In genomic region chr2:201698588-201699226, GRCh38 we compare ENCODE assay signal across 13 cellular contexts. TPM values are rescaled to one million over a fixed set of nuclear protein-coding genes. Genes with fewer than 3 reads are reported as not detected.
DNase-seq lines count a peak whose midpoint lies in the region; ATAC-seq and TF ChIP-seq lines count a peak whose summit lies in the region.
"Had no signal": no experiment of that assay in that cellular context is flagged by ENCODE, and none has a peak within 500 bp of the region (broad histone marks: within the 10 kb centered on the region; RNA-seq: fewer than 3 reads in every experiment).

A gene with protein sequence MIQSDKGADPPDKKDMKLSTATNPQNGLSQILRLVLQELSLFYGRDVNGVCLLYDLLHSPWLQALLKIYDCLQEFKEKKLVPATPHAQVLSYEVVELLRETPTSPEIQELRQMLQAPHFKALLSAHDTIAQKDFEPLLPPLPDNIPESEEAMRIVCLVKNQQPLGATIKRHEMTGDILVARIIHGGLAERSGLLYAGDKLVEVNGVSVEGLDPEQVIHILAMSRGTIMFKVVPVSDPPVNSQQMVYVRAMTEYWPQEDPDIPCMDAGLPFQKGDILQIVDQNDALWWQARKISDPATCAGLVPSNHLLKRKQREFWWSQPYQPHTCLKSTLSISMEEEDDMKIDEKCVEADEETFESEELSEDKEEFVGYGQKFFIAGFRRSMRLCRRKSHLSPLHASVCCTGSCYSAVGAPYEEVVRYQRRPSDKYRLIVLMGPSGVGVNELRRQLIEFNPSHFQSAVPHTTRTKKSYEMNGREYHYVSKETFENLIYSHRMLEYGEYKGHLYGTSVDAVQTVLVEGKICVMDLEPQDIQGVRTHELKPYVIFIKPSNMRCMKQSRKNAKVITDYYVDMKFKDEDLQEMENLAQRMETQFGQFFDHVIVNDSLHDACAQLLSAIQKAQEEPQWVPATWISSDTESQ (minus strand): TSS chr2:201698644. CDS start chr2:201693954, 4,690 bp downstream.

- in situ Hi-C loops in GM23248 (cut with MboI), result no loop called here

- peaks cover 63% of the 10 kb centered on the region for H3F3A ChIP-seq in GM23248 (ENCODE audit: insufficient read depth)

- peaks cover 5% of the 10 kb centered on the region for H3K36me3 Mint-ChIP-seq in activated CD8-positive, alpha-beta T cell treated with anti-CD3 and anti-CD28 coated beads, Interleukin-2, amount 10 ng/mL, durations not matched to agents 7 days and 5 days (ENCODE audit: low read depth)

- no peaks in the 10 kb centered on the region for H3K79me2 ChIP-seq in GM23248 (ENCODE audit: insufficient read depth)

- peak within 1 kb of the TSS; percentile 49 for H3K4me3 ChIP-seq in GM23248
- H3K4me3 ChIP-seq in skeletal muscle tissue (ENCODE audit: low read length in 3 of 3), result no peak within 1 kb of the TSS
- H3K4me3 ChIP-seq: left lung, psoas muscle had no signal

- no peaks in the 10 kb centered on the region for H4K20me1 ChIP-seq in GM23248 (ENCODE audit: insufficient read depth)

- H3K4me1 Mint-ChIP-seq in activated CD8-positive, alpha-beta T cell treated with anti-CD3 and anti-CD28 coated beads, Interleukin-2, amount 10 ng/mL, durations not matched to agents 7 days and 5 days (ENCODE audit: low read depth), result peaks cover 3% of the 10 kb centered on the region

- H3K9ac ChIP-seq in GM23248 (peak within 1 kb of the TSS; percentile 62), skeletal muscle tissue (ENCODE audit: low read depth in 1 of 3, low read length in 3 of 3) (no peak within 1 kb of the TSS)

- no peaks in the 10 kb centered on the region for H3K9me2 ChIP-seq in GM23248 (ENCODE audit: insufficient read depth)

- peaks cover 5% of the 10 kb centered on the region for H3K27me3 Mint-ChIP-seq in activated CD8-positive, alpha-beta T cell treated with anti-CD3 and anti-CD28 coated beads, Interleukin-2, amount 10 ng/mL, durations not matched to agents 7 days and 5 days (ENCODE audit: low read depth)

- H3K4me3 Mint-ChIP-seq in activated CD8-positive, alpha-beta T cell treated with anti-CD3 and anti-CD28 coated beads, Interleukin-2, amount 10 ng/mL, durations not matched to agents 7 days and 5 days, result no peak within 1 kb of the TSS

- H3K9me3 ChIP-seq in GM23248 (ENCODE audit: low read depth), result no peaks in the 10 kb centered on the region
- H3K9me3 ChIP-seq in skeletal muscle tissue (ENCODE audit: control insufficient read depth in 3 of 3, low read length in 3 of 3), result no peaks in the 10 kb centered on the region
- H3K9me3 ChIP-seq: left lung, psoas muscle had no signal

- peaks cover 33% of the 10 kb centered on the region for H3K36me3 ChIP-seq in GM23248 (ENCODE audit: low read depth)
- peaks cover 9 to 19% (median 17%) of the 10 kb centered on the region in 3 donors for H3K36me3 ChIP-seq in skeletal muscle tissue (ENCODE audit: control insufficient read depth in 3 of 3, insufficient read depth in 3 of 3, low read length in 3 of 3)

- H3K9me3 Mint-ChIP-seq in activated CD8-positive, alpha-beta T cell treated with anti-CD3 and anti-CD28 coated beads, Interleukin-2, amount 10 ng/mL, durations not matched to agents 7 days and 5 days (ENCODE audit: insufficient read depth), result no peaks in the 10 kb centered on the region

- H3K27me3 ChIP-seq in GM23248 (replicated peaks; ENCODE audit: insufficient read depth), result no peaks in the 10 kb centered on the region
- H3K27me3 ChIP-seq in skeletal muscle tissue (ENCODE audit: control insufficient read depth in 3 of 3, insufficient read depth in 3 of 3, low read length in 3 of 3), result no peaks in the 10 kb centered on the region
- H3K27me3 ChIP-seq: left lung had no signal

- peaks cover 47% of the 10 kb centered on the region for H3K4me1 ChIP-seq in GM23248 (ENCODE audit: insufficient read depth)
- peaks cover 0 to 12% (median 0%) of the 10 kb centered on the region in 3 donors for H3K4me1 ChIP-seq in skeletal muscle tissue (ENCODE audit: control insufficient read depth in 3 of 3, insufficient read depth in 3 of 3, low read length in 3 of 3)
- H3K4me1 ChIP-seq: left lung, psoas muscle had no signal

- 1 to 6% methylated on average over 3 of the region's 3 CpGs for WGBS in GM23248 (ENCODE audit: low coverage in 1 of 2, low lambda C conversion rate in 2 of 2, missing lambda C conversion rate in 2 of 2), 2 experiments

- peak; percentile 83 for DNase-seq in GM23248
- DNase-seq in fibroblast of gingiva (ENCODE audit: low read depth), result peak; percentile 32
- no peak for DNase-seq in effector CD8-positive, alpha-beta T cell (lab: John Stamatoyannopoulos, UW)
- no peak for DNase-seq in activated CD8-positive, alpha-beta T cell treated with anti-CD3 and anti-CD28 coated beads, Interleukin-2, amount 10 ng/mL, durations not matched to agents 7 days and 5 days
- no peak for DNase-seq in NCI-H128 (lab: John Stamatoyannopoulos, UW; ENCODE audit: unreplicated experiment)
- DNase-seq in stimulated activated CD4-positive, alpha-beta T cell treated with anti-CD3 and anti-CD28 coated beads, Interleukin-4, amount 100 ng/mL, for 4 hours, result no peak
- DNase-seq: activated naive CD4-positive, alpha-beta T cell treated with anti-CD3 and anti-CD28 coated beads, Interleukin-2, amount 50 U/mL, for 16 hours; left lung; NCI-H1417; psoas muscle had no signal

- peak; percentile 65 for ATAC-seq in SK-N-SH treated with all-trans-retinoic acid at 6 μM for 48 hours
- ATAC-seq in activated CD8-positive, alpha-beta T cell treated with anti-CD3 and anti-CD28 coated beads, Interleukin-2, amount 10 ng/mL, durations not matched to agents 7 days and 5 days, result no peak
- ATAC-seq: psoas muscle had no signal

- POLR2A ChIA-PET in activated CD8-positive, alpha-beta T cell treated with anti-CD3 and anti-CD28 coated beads, Interleukin-2, amount 10 ng/mL, durations not matched to agents 7 days and 5 days (lab: Charles Lee), result no interaction called here

- peak within 1 kb of the TSS; percentile 86 for H3K4me2 ChIP-seq in GM23248 (ENCODE audit: unreplicated experiment)

- CTCF ChIA-PET in activated CD8-positive, alpha-beta T cell treated with anti-CD3 and anti-CD28 coated beads, Interleukin-2, amount 10 ng/mL, durations not matched to agents 7 days and 5 days (lab: Charles Lee), result interaction anchor here (1.0 kb wide), 1 partner anchor 16 kb away, joined by 4 read pairs; no protein-coding TSS in a partner anchor

- H3K27ac Mint-ChIP-seq in activated CD8-positive, alpha-beta T cell treated with anti-CD3 and anti-CD28 coated beads, Interleukin-2, amount 10 ng/mL, durations not matched to agents 7 days and 5 days, result no peak within 1 kb of the TSS

- H3K27ac ChIP-seq in GM23248 (peak within 1 kb of the TSS; percentile 89), skeletal muscle tissue (ENCODE audit: low read depth, low read length) (peak within 1 kb of the TSS; percentile 7)
- H3K27ac ChIP-seq: psoas muscle had no signal

- no peak within 1 kb of the TSS for H2AFZ ChIP-seq in GM23248

TF ChIP-seq in SK-N-SH treated with all-trans-retinoic acid at 6 μM for 48 hours, 23 proteins besides CTCF, POLR2A, EP300 and RAD21 (continues in another document):
- TF ChIP-seq OSR1 (CRISPR knock-in tag; IDR thresholded peaks at IDR 0.05), result no peak
- no peak for TF ChIP-seq ZNF565 (CRISPR knock-in tag; conservative IDR thresholded peaks at IDR 0.05; ENCODE audit: low read depth)
- no peak for TF ChIP-seq ESRRG (CRISPR knock-in tag; IDR thresholded peaks at IDR 0.05)
- TF ChIP-seq TCF4 (CRISPR knock-in tag; IDR thresholded peaks at IDR 0.05; ENCODE audit: borderline replicate concordance), result peak; percentile 72; the same call in 1 of the 2 replicates
- TF ChIP-seq GLIS3 (CRISPR knock-in tag; IDR thresholded peaks at IDR 0.05), result no peak
- peak; percentile 32; the same call in 1 of the 2 replicates for TF ChIP-seq CSRNP3 (CRISPR knock-in tag; IDR thresholded peaks at IDR 0.05)
- TF ChIP-seq CSDC2 (CRISPR knock-in tag; IDR thresholded peaks at IDR 0.05), result no peak
- 0 out of 2 replicates have a peak, but pooled peaks have one; percentile 39 for TF ChIP-seq RARB (CRISPR knock-in tag; IDR thresholded peaks at IDR 0.05)
- TF ChIP-seq ZNF70 (CRISPR knock-in tag; IDR thresholded peaks at IDR 0.05), result peak; percentile 77
- TF ChIP-seq, protein P1, sequence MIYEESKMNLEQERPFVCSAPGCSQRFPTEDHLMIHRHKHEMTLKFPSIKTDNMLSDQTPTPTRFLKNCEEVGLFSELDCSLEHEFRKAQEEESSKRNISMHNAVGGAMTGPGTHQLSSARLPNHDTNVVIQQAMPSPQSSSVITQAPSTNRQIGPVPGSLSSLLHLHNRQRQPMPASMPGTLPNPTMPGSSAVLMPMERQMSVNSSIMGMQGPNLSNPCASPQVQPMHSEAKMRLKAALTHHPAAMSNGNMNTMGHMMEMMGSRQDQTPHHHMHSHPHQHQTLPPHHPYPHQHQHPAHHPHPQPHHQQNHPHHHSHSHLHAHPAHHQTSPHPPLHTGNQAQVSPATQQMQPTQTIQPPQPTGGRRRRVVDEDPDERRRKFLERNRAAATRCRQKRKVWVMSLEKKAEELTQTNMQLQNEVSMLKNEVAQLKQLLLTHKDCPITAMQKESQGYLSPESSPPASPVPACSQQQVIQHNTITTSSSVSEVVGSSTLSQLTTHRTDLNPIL (CRISPR knock-in tag; IDR thresholded peaks at IDR 0.05; ENCODE audit: low read depth), result 0 out of 2 replicates have a peak, but pooled peaks have one; percentile 38

RNA-seq across cellular contexts. Expression of the gene that starts here (rescaled TPM):
- 3.8 and 5.3 TPM in 2 replicates for total RNA-seq in GM23248 (2014; rRNA removed; shearing (Covaris generic))
- 3.5 and 3.6 TPM in 2 replicates for polyA plus RNA-seq in GM23248 (2016; fragmentation: Nextera tagmentation; extraction: Ambion mirVana)
- total RNA-seq in skeletal muscle tissue, result under 0.01 TPM
- total RNA-seq in activated CD8-positive, alpha-beta T cell treated with anti-CD3 and anti-CD28 coated beads, Interleukin-2, amount 10 ng/mL, durations not matched to agents 7 days and 5 days, result not detected
- total RNA-seq: epithelial cell of proximal tubule, left lung had no signal

Comparison
In these comparisons a context has a peak if more than half of its experiments do, and no peak if none do; other contexts are left out.
1. DNase-seq: peak in GM23248 (single experiment) and fibroblast of gingiva (single experiment); none in effector CD8-positive, alpha-beta T cell (single experiment), activated CD8-positive, alpha-beta T cell treated with anti-CD3 and anti-CD28 coated beads, Interleukin-2, amount 10 ng/mL, durations not matched to agents 7 days and 5 days (single experiment), NCI-H128 (single experiment) and stimulated activated CD4-positive, alpha-beta T cell treated with anti-CD3 and anti-CD28 coated beads, Interleukin-4, amount 100 ng/mL, for 4 hours (0 of 2).